In genomic region chr20:3064119-3064518, GRCh38 we compare ENCODE assay signal across 11 cellular contexts. TPM values are rescaled to one million over a fixed set of nuclear protein-coding genes. Genes with fewer than 3 reads are reported as not detected.
"Had no signal": no experiment of that assay in that cellular context is flagged by ENCODE, and none has a peak within 500 bp of the region (broad histone marks: within the 10 kb centered on the region; RNA-seq: fewer than 3 reads in every experiment).

No MANE protein-coding gene starts in this region.

RNA-seq across cellular contexts. Expression of gene OXT, which starts 7.3 kb away (rescaled TPM):
- total RNA-seq: OCI-LY7, PC-3, PC-9, Right ventricle myocardium superior, RPMI7951, SJCRH30, SJSA1, SK-MEL-5 had no signal
- polyA plus RNA-seq: SK-N-SH had no signal

RNA-seq across cellular contexts. Expression of gene AVP, which starts 20.4 kb away (rescaled TPM):
- total RNA-seq: OCI-LY7, PC-3, PC-9, RPMI7951, SJCRH30, SJSA1, SK-MEL-5 had no signal
- polyA plus RNA-seq: SK-N-SH had no signal

RNA-seq across cellular contexts. Expression of gene GNRH2, which starts 20.7 kb away (rescaled TPM):
- total RNA-seq: PC-3, Peyer's patch, Right ventricle myocardium inferior, Right ventricle myocardium superior, RPMI7951, SJSA1, SK-MEL-5 had no signal
